In the genomic region with DNA sequence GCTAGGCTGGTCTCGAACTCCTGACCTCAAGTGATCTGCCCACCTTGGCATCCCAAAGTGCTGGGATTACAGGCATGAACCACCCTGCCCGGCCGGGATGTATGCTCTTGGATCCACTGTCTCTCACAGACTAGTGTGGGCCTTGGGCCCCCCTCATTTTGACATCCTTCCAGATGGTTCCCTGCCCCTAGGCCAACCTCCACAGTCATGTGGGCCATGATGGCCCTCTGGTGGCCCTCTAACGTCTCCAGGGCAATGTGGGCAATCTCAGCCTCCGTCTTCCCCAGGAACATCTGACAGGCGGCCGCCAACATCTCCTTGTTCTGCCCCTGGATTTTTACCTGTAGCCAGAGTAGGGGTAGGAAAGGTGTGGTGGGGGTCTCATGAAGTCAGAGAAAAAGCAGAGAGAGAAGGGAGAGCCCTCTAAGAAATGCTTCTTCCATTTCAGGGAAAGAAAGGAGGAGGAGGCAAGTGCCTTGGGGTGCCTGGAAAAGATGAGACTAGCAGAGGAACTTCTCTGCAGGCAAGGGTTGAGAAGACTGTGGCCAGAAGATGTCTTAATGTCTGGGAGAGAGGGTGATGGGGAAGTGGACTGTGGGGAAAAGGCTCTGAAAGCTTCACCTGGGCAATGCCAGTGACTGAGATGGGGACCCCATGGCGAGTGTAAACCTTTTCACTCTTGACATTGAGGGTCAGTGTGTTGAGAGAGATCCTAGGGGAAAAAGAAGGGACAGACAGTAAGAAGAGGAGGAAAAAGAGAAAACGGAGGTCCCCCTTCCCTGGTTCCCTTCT, we compare ENCODE assay signal across 8 cellular contexts. TPM values are rescaled to one million over a fixed set of nuclear protein-coding genes. Genes with fewer than 3 reads are reported as not detected.
DNase-seq lines count a peak whose midpoint lies in the region; ATAC-seq and TF ChIP-seq lines count a peak whose summit lies in the region.

No MANE protein-coding gene starts in this region.

- peak overlapping the region; percentile 79 for H3K27ac ChIP-seq in layer of hippocampus (ENCODE audit: low read depth, low read length)
- H3K27ac ChIP-seq in thyroid gland, result peak overlapping the region; percentile 70 to 95 (median 93)

- H3K27me3 Mint-ChIP-seq in activated naive CD8-positive, alpha-beta T cell treated with anti-CD3 and anti-CD28 coated beads, Interleukin-2, amount 50 U/mL, for 24 hours, result peaks cover 5% of the 10 kb centered on the region

- DNase-seq in activated T-cell treated with anti-CD3 and anti-CD28 coated beads for 4 hours (peak; percentile 52), thyroid gland (no peak), NCI-H2196 (lab: John Stamatoyannopoulos, UW; ENCODE audit: unreplicated experiment) (no peak), NCI-H1930 (lab: John Stamatoyannopoulos, UW) (no peak)
- DNase-seq in activated T-cell treated with anti-CD3 and anti-CD28 coated beads, Interleukin-2, amount 50 U/mL, for 1 hour, result no peak
- peak; percentile 42 for DNase-seq in activated naive CD8-positive, alpha-beta T cell treated with anti-CD3 and anti-CD28 coated beads, Interleukin-2, amount 50 U/mL, for 24 hours

- 80 to 83% methylated on average over 9 of the region's 9 CpGs for WGBS in thyroid gland, 2 donors

- peaks cover 13 to 30% of the 10 kb centered on the region in 2 donors for H3K4me1 ChIP-seq in thyroid gland

- peak overlapping the region; percentile 96 for H3K4me3 Mint-ChIP-seq in activated naive CD8-positive, alpha-beta T cell treated with anti-CD3 and anti-CD28 coated beads, Interleukin-2, amount 50 U/mL, for 24 hours

- H3K36me3 Mint-ChIP-seq in activated naive CD8-positive, alpha-beta T cell treated with anti-CD3 and anti-CD28 coated beads, Interleukin-2, amount 50 U/mL, for 24 hours (ENCODE audit: low read depth), result peaks cover 66% of the 10 kb centered on the region

- TF ChIP-seq CTCF in thyroid gland (IDR thresholded peaks at IDR 0.05), result no peak

- TF ChIP-seq POLR2A in thyroid gland (IDR thresholded peaks at IDR 0.05), result no peak

- no peaks in the 10 kb centered on the region for H3K27me3 ChIP-seq in layer of hippocampus (ENCODE audit: control insufficient read depth, insufficient read depth, low read length)
- H3K27me3 ChIP-seq in thyroid gland, result no peaks in the 10 kb centered on the region

- peak overlapping the region; percentile 85 for H3K27ac Mint-ChIP-seq in activated naive CD8-positive, alpha-beta T cell treated with anti-CD3 and anti-CD28 coated beads, Interleukin-2, amount 50 U/mL, for 24 hours

- intact Hi-C loops in thyroid gland (cut with DNase I), result loop anchor here (10.0 kb wide), 3 partner anchors 84 to 344 kb away; a partner anchor contains a TSS

- no peaks in the 10 kb centered on the region for H3K9me3 ChIP-seq in thyroid gland

- peaks cover 87% of the 10 kb centered on the region for H3K4me1 Mint-ChIP-seq in activated naive CD8-positive, alpha-beta T cell treated with anti-CD3 and anti-CD28 coated beads, Interleukin-2, amount 50 U/mL, for 24 hours

- H3K4me3 ChIP-seq in thyroid gland (replicated peaks in 1 of 3), result peak overlapping the region in 2 of 3 donors; percentile 30 to 72

- H3K9me3 Mint-ChIP-seq in activated naive CD8-positive, alpha-beta T cell treated with anti-CD3 and anti-CD28 coated beads, Interleukin-2, amount 50 U/mL, for 24 hours, result no peaks in the 10 kb centered on the region

- H3K36me3 ChIP-seq in thyroid gland, result peaks cover 30 to 38% of the 10 kb centered on the region in 2 donors

- ATAC-seq in activated naive CD8-positive, alpha-beta T cell treated with anti-CD3 and anti-CD28 coated beads, Interleukin-2, amount 50 U/mL, for 24 hours, result no peak
- ATAC-seq in HG02763 (IDR thresholded peaks at IDR 0.05; ENCODE audit: unreplicated experiment), result no peak

RNA-seq across cellular contexts. Expression of a gene that starts 1.3 kb away (rescaled TPM):
- total RNA-seq in thyroid gland, result 100 to 1,000 TPM; 134 to 160 (median 144) TPM

RNA-seq across cellular contexts. Expression of a gene that starts 3.2 kb away (rescaled TPM):
- total RNA-seq in thyroid gland, result 10 to 100 TPM in 2 of 4 donors, 1 to 10 TPM in 2; 9.3 to 19.1 (median 13.6) TPM

RNA-seq across cellular contexts. Expression of a gene that starts 21.0 kb away (rescaled TPM):
- total RNA-seq in thyroid gland, result 100 to 1,000 TPM; 162 to 441 (median 269) TPM

RNA-seq across cellular contexts. Expression of a gene that starts 24.1 kb away (rescaled TPM):
- 10 to 100 TPM; 15.3 to 27.2 (median 20.2) TPM for total RNA-seq in thyroid gland

RNA-seq across cellular contexts. Expression of a gene that starts 50.4 kb away (rescaled TPM):
- total RNA-seq in thyroid gland, result 1 to 10 TPM; 3.5 to 8.3 (median 5.7) TPM

Comparison
In these comparisons a context has a peak if more than half of its experiments do, and no peak if none do; other contexts are left out.
1. DNase-seq: peak in activated T-cell treated with anti-CD3 and anti-CD28 coated beads for 4 hours (single experiment) and activated naive CD8-positive, alpha-beta T cell treated with anti-CD3 and anti-CD28 coated beads, Interleukin-2, amount 50 U/mL, for 24 hours (single experiment); none in activated T-cell treated with anti-CD3 and anti-CD28 coated beads, Interleukin-2, amount 50 U/mL, for 1 hour (single experiment), thyroid gland (0 of 2), NCI-H2196 (single experiment) and NCI-H1930 (0 of 2).